In the genomic region with DNA sequence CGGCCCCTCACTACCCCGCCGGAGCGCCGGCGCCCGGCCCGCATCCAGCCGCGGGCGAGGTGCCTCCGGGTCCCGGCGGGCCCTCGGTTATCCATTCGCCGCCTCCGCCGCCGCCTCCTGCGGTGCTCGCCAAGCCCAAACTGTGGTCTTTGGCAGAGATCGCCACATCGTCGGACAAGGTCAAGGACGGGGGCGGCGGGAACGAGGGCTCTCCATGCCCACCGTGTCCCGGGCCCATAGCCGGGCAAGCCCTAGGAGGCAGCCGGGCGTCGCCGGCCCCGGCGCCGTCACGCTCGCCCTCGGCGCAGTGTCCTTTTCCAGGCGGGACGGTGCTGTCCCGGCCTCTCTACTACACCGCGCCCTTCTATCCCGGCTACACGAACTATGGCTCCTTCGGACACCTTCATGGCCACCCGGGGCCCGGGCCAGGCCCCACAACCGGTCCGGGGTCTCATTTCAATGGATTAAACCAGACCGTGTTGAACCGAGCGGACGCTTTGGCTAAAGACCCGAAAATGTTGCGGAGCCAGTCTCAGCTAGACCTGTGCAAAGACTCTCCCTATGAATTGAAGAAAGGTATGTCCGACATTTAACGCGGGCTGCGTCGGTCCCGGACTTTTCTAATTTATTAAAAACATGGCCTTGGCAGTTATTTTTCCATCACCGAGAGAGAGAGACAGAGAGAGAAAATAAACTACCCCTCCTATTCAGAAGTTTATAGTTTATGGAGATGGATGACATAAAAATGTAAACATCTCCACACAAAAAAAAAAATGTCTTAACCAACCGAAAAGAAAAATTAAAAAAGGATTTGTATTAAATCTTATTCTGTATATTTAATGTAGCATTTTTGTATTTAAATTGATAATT, we compare ENCODE assay signal across 12 cellular contexts. TPM values are rescaled to one million over a fixed set of nuclear protein-coding genes. Genes with fewer than 3 reads are reported as not detected.
A peak's percentile ranks its signal among the peaks of the same experiment; 100 is the strongest.
DNase-seq lines count a peak whose midpoint lies in the region; ATAC-seq, FAIRE-seq and TF ChIP-seq lines count a peak whose summit lies in the region.
"Had no signal": no experiment of that assay in that cellular context is flagged by ENCODE, and none has a peak within 500 bp of the region (broad histone marks: within the 10 kb centered on the region; RNA-seq: fewer than 3 reads in every experiment).

No MANE protein-coding gene starts in this region.

- no peak for TF ChIP-seq CTCF in cardiac muscle cell (IDR thresholded peaks at IDR 0.05; ENCODE audit: low read depth, low read length)
- no peak for TF ChIP-seq CTCF in bronchial epithelial cell (IDR thresholded peaks at IDR 0.05; ENCODE audit: insufficient read depth, low read length, severe bottlenecking)
- TF ChIP-seq CTCF in upper lobe of left lung (IDR thresholded peaks at IDR 0.05): no peak

- H3K27me3 ChIP-seq in cardiac muscle cell (peaks cover 15% of the 10 kb centered on the region), bronchial epithelial cell (ENCODE audit: control insufficient read depth, insufficient read depth, low read length) (no peaks in the 10 kb centered on the region), upper lobe of left lung (peaks cover 0 to 66% (median 41%) of the 10 kb centered on the region in 4 donors)

- 8 to 21% methylated on average over 14 to 36 of the region's 69 CpGs for WGBS in upper lobe of left lung, 2 donors

- H3K36me3 ChIP-seq in cardiac muscle cell (peaks cover 6% of the 10 kb centered on the region), bronchial epithelial cell (ENCODE audit: control insufficient read depth, insufficient read depth, low read length) (peaks cover 2% of the 10 kb centered on the region), upper lobe of left lung (peaks cover 0 to 4% (median 0%) of the 10 kb centered on the region in 4 donors)

- TF ChIP-seq EP300 in upper lobe of left lung (IDR thresholded peaks at IDR 0.05): no peak

- no peak for TF ChIP-seq POLR2A in upper lobe of left lung (IDR thresholded peaks at IDR 0.05)

- intact Hi-C loops in Right ventricle myocardium superior (cut with DNase I): loop anchor here (5.0 to 10.0 kb wide), 4 partner anchors 429 to 739 kb away; partner anchors contain the start of gene IRX3

- H3K4me1 ChIP-seq in cardiac muscle cell (ENCODE audit: low read depth): peaks cover 7% of the 10 kb centered on the region
- peaks cover 24 to 48% (median 41%) of the 10 kb centered on the region in 4 donors for H3K4me1 ChIP-seq in upper lobe of left lung

- H3K9me3 ChIP-seq in cardiac muscle cell (ENCODE audit: low read depth) (no peaks in the 10 kb centered on the region), upper lobe of left lung (no peaks in the 10 kb centered on the region)

- DNase-seq in cardiac muscle cell (ENCODE audit: low read depth in 1 of 2, low spot score in 1 of 2) (peak in 1 of 2 donors; percentile 46), Right ventricle myocardium superior (no peak), bronchial epithelial cell (ENCODE audit: low read depth) (no peak), left kidney (ENCODE audit: low read depth, low spot score) (peak; percentile 49), upper lobe of left lung (peak in 1 of 2 donors; percentile 82), NK-92 (lab: John Stamatoyannopoulos, UW; ENCODE audit: unreplicated experiment) (no peak), NCI-H1105 treated with DMSO at 0.1 percent for 48 hours (lab: John Stamatoyannopoulos, UW) (no peak)
- DNase-seq in activated CD4-positive, CD25-positive, alpha-beta regulatory T cell treated with anti-CD3 and anti-CD28 coated beads, Interleukin-2, amount 50 U/mL, for 72 hours: no peak
- DNase-seq: activated CD4-positive, alpha-beta T cell treated with anti-CD3 and anti-CD28 coated beads for 4 hours; cerebellar nuclear complex; PC-9 had no signal

- H3K27ac ChIP-seq in cardiac muscle cell (peak overlapping the region; percentile 49), upper lobe of left lung (peak overlapping the region; percentile 77 to 86 (median 83))
- H3K27ac ChIP-seq: PC-9 had no signal

- ATAC-seq in Right ventricle myocardium superior (ENCODE audit: poor library complexity): no peak
- no peak for ATAC-seq in upper lobe of left lung (ENCODE audit: low FRiP score in 2 of 2)
- ATAC-seq: stimulated activated naive CD8-positive, alpha-beta T cell treated with anti-CD3 and anti-CD28 coated beads, Interleukin-15, amount 100 ng/mL, for 72 hours had no signal

- FAIRE-seq in bronchial epithelial cell (lab: Jason Lieb, UNC): no peak

- H3K4me3 ChIP-seq in cardiac muscle cell: peak overlapping the region; percentile 96
- H3K4me3 ChIP-seq in bronchial epithelial cell (ENCODE audit: low read depth, low read length): peak overlapping the region; percentile 77
- H3K4me3 ChIP-seq in upper lobe of left lung: peak overlapping the region in 3 of 4 donors; percentile 71 to 74 (median 72)
- H3K4me3 ChIP-seq: PC-9 had no signal

RNA-seq across cellular contexts. Expression of gene IRX5, which starts 2.9 kb away (rescaled TPM):
- total RNA-seq in cardiac muscle cell (69.1 and 93.0 TPM in 2 replicates), Right ventricle myocardium superior (11.6 TPM), bronchial epithelial cell (6.1 and 6.3 TPM in 2 replicates), upper lobe of left lung (10 to 100 TPM; 15.2 to 45.6 (median 31.9) TPM)
- 22.0 and 24.7 TPM in 2 replicates for polyA plus RNA-seq in cardiac muscle cell
- total RNA-seq: PC-9 had no signal
